9 cellular contexts compared by ENCODE assay signal in genomic region chr11:975824-976223, GRCh38. TPM values are rescaled to one million over a fixed set of nuclear protein-coding genes. Genes with fewer than 3 reads are reported as not detected.
A peak's percentile ranks its signal among the peaks of the same experiment; 100 is the strongest.
DNase-seq lines count a peak whose midpoint lies in the region; ATAC-seq, FAIRE-seq and TF ChIP-seq lines count a peak whose summit lies in the region.
"Had no signal": no experiment of that assay in that cellular context is flagged by ENCODE, and none has a peak within 500 bp of the region (broad histone marks: within the 10 kb centered on the region; RNA-seq: fewer than 3 reads in every experiment).

No MANE protein-coding gene starts in this region.

- H3K27me3 ChIP-seq in H7 (ENCODE audit: control insufficient read depth, insufficient read depth, low read length) (no peaks in the 10 kb centered on the region), vagina (no peaks in the 10 kb centered on the region)

- no peak overlapping the region for H3K9ac ChIP-seq in kidney (ENCODE audit: low read length in 2 of 2)

- H3K36me3 ChIP-seq in H7 (replicated peaks; ENCODE audit: control insufficient read depth, insufficient read depth, low read length), result peaks cover 11% of the 10 kb centered on the region
- peaks cover 26 to 45% of the 10 kb centered on the region in 2 donors for H3K36me3 ChIP-seq in kidney (ENCODE audit: control insufficient read depth in 1 of 2, insufficient read depth in 2 of 2, low read length in 2 of 2)
- H3K36me3 ChIP-seq in vagina, result peaks cover 0 to 40% of the 10 kb centered on the region in 2 donors

- H3K27ac Mint-ChIP-seq in activated CD8-positive, alpha-beta T cell treated with anti-CD3 and anti-CD28 coated beads, Interleukin-2, amount 10 ng/mL, durations not matched to agents 7 days and 5 days, result no peak overlapping the region
- no peak overlapping the region for H3K27ac Mint-ChIP-seq in activated T-cell treated with anti-CD3 and anti-CD28 coated beads, Interleukin-2, amount 50 U/mL, for 24 hours

- no peak for FAIRE-seq in kidney (lab: Jason Lieb, UNC)

- TF ChIP-seq CTCF in AG09319 (IDR thresholded peaks at IDR 0.05; ENCODE audit: low read depth, low read length) (peak; percentile 39), kidney (IDR thresholded peaks at IDR 0.05; ENCODE audit: borderline replicate concordance, extremely low read depth, insufficient read depth) (no peak), vagina (IDR thresholded peaks at IDR 0.05) (no peak)

- no peak overlapping the region for H3K4me3 Mint-ChIP-seq in activated CD8-positive, alpha-beta T cell treated with anti-CD3 and anti-CD28 coated beads, Interleukin-2, amount 10 ng/mL, durations not matched to agents 7 days and 5 days
- H3K4me3 Mint-ChIP-seq in activated T-cell treated with anti-CD3 and anti-CD28 coated beads, Interleukin-2, amount 50 U/mL, for 24 hours, result no peak overlapping the region

- no peak for TF ChIP-seq POLR2A in vagina (IDR thresholded peaks at IDR 0.05)

- ATAC-seq in activated CD8-positive, alpha-beta T cell treated with anti-CD3 and anti-CD28 coated beads, Interleukin-2, amount 10 ng/mL, durations not matched to agents 7 days and 5 days, result no peak

- no peaks in the 10 kb centered on the region for H3K27me3 Mint-ChIP-seq in activated CD8-positive, alpha-beta T cell treated with anti-CD3 and anti-CD28 coated beads, Interleukin-2, amount 10 ng/mL, durations not matched to agents 7 days and 5 days (ENCODE audit: low read depth)
- no peaks in the 10 kb centered on the region for H3K27me3 Mint-ChIP-seq in activated T-cell treated with anti-CD3 and anti-CD28 coated beads, Interleukin-2, amount 50 U/mL, for 24 hours

- H3K9me3 ChIP-seq in kidney (ENCODE audit: control insufficient read depth in 1 of 2, low read length in 2 of 2), result no peaks in the 10 kb centered on the region
- H3K9me3 ChIP-seq in vagina, result no peaks in the 10 kb centered on the region

- intact Hi-C loops in kidney (cut with DNase I), result no loop called here
- intact Hi-C loops in vagina (cut with DNase I), result no loop called here

- H3K27ac ChIP-seq in kidney (ENCODE audit: low read depth in 2 of 2, low read length in 2 of 2), result no peak overlapping the region
- H3K27ac ChIP-seq in vagina, result no peak overlapping the region

- H3K4me1 ChIP-seq in kidney (ENCODE audit: control insufficient read depth in 1 of 2, insufficient read depth in 1 of 2, low read depth in 1 of 2, low read length in 2 of 2) (peaks cover 0 to 16% of the 10 kb centered on the region in 2 donors), vagina (no peaks in the 10 kb centered on the region)

- CTCF ChIA-PET in activated CD8-positive, alpha-beta T cell treated with anti-CD3 and anti-CD28 coated beads, Interleukin-2, amount 10 ng/mL, durations not matched to agents 7 days and 5 days (lab: Charles Lee), result interaction anchor here (1.1 kb wide), 1 partner anchor 64 kb away, joined by 3 read pairs; no protein-coding TSS in a partner anchor

- H3K4me3 ChIP-seq in H7 (ENCODE audit: insufficient read depth, low read depth, low read length) (no peak overlapping the region), kidney (ENCODE audit: low read length in 2 of 2) (no peak overlapping the region), vagina (no peak overlapping the region)

- POLR2A ChIA-PET in activated CD8-positive, alpha-beta T cell treated with anti-CD3 and anti-CD28 coated beads, Interleukin-2, amount 10 ng/mL, durations not matched to agents 7 days and 5 days (lab: Charles Lee), result no interaction called here

- H3K4me1 Mint-ChIP-seq in activated CD8-positive, alpha-beta T cell treated with anti-CD3 and anti-CD28 coated beads, Interleukin-2, amount 10 ng/mL, durations not matched to agents 7 days and 5 days (ENCODE audit: low read depth), result peaks cover 28% of the 10 kb centered on the region
- peaks cover 18% of the 10 kb centered on the region for H3K4me1 Mint-ChIP-seq in activated T-cell treated with anti-CD3 and anti-CD28 coated beads, Interleukin-2, amount 50 U/mL, for 24 hours (ENCODE audit: low read depth)

- peaks cover 22% of the 10 kb centered on the region for H3K36me3 Mint-ChIP-seq in activated CD8-positive, alpha-beta T cell treated with anti-CD3 and anti-CD28 coated beads, Interleukin-2, amount 10 ng/mL, durations not matched to agents 7 days and 5 days (ENCODE audit: low read depth)
- peaks cover 79% of the 10 kb centered on the region for H3K36me3 Mint-ChIP-seq in activated T-cell treated with anti-CD3 and anti-CD28 coated beads, Interleukin-2, amount 50 U/mL, for 24 hours (ENCODE audit: low read depth)

- H3K9me3 Mint-ChIP-seq in activated CD8-positive, alpha-beta T cell treated with anti-CD3 and anti-CD28 coated beads, Interleukin-2, amount 10 ng/mL, durations not matched to agents 7 days and 5 days (ENCODE audit: insufficient read depth), result no peaks in the 10 kb centered on the region
- no peaks in the 10 kb centered on the region for H3K9me3 Mint-ChIP-seq in activated T-cell treated with anti-CD3 and anti-CD28 coated beads, Interleukin-2, amount 50 U/mL, for 24 hours

- DNase-seq in AG09319 (ENCODE audit: extremely low read depth, low read depth) (no peak), H7 (peak; percentile 93), kidney (peak; percentile 57), vagina (ENCODE audit: extremely low spot score in 2 of 2) (no peak), ureter (ENCODE audit: low spot score) (no peak)
- peak; percentile 37 for DNase-seq in activated CD8-positive, alpha-beta T cell treated with anti-CD3 and anti-CD28 coated beads, Interleukin-2, amount 10 ng/mL, durations not matched to agents 7 days and 5 days
- DNase-seq in activated CD4-positive, CD25-positive, alpha-beta regulatory T cell (lab: John Stamatoyannopoulos, UW), result no peak
- no peak for DNase-seq in activated T-cell treated with anti-CD3 and anti-CD28 coated beads, Interleukin-2, amount 50 U/mL, for 24 hours
- DNase-seq: NCI-H446 treated with DMSO at 0.1 percent for 48 hours had no signal

RNA-seq across cellular contexts. Expression of gene AP2A2, which starts 50.2 kb away (rescaled TPM):
- total RNA-seq in H7 (2014; rRNA removed; shearing (Covaris generic)), result 36.1 and 46.8 TPM in 2 replicates
- total RNA-seq in activated CD8-positive, alpha-beta T cell treated with anti-CD3 and anti-CD28 coated beads, Interleukin-2, amount 10 ng/mL, durations not matched to agents 7 days and 5 days, result 10 to 100 TPM; 40.1 to 54.0 TPM
- total RNA-seq in kidney (144 TPM), vagina (58.7 TPM), ureter (100 TPM)
- polyA plus RNA-seq in kidney (ENCODE audit: insufficient read depth, low read depth, low replicate concordance), result 76.5 TPM

Comparison
In these comparisons a context has a peak if more than half of its experiments do, and no peak if none do; other contexts are left out.
1. DNase-seq: peak in H7 (single experiment), activated CD8-positive, alpha-beta T cell treated with anti-CD3 and anti-CD28 coated beads, Interleukin-2, amount 10 ng/mL, durations not matched to agents 7 days and 5 days (single experiment) and kidney (single experiment); none in AG09319 (single experiment), vagina (0 of 2), activated CD4-positive, CD25-positive, alpha-beta regulatory T cell (0 of 4), ureter (single experiment) and activated T-cell treated with anti-CD3 and anti-CD28 coated beads, Interleukin-2, amount 50 U/mL, for 24 hours (single experiment).